ENCODE assay signal across 8 cellular contexts in the genomic region with DNA sequence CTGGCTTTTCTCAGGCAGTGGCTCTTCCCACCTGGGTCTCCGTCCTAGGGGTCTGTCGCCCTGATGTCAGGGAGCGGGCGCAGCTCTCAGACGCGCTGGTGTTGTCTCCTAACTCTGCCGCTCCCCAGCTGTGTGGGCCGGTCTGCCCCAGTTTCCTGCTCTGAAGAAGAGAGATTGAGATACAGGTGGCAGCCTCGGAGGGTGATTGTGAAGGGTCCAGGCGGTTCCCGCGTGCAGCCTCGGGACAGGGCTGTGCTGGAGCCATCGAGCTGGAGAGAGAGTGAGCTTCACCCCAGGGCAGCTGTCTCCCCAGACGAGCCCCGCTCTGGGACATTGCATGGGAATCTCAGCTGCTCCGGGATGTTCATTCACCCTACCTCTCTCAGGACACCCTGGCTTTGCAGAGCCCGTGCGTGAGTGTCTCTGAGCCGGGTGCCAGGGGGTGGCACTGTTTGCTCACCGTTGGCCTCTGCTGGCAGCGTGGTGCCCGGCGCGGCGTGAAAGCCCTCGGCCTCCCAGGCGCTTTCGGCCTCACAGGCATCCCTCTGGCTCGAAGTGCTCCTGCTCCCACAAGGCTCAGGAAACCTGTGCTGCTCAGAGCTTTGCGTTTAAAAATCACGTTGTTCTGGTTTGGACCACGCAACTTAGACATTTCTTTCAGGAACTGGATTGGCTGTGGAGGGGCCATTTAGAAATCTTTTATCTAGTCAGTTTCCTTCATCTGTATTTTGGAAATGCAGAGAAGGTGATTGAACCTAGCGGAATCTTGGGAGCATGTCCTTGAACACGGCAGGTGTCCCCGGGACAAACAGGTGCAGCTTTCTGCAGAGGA. TPM values are rescaled to one million over a fixed set of nuclear protein-coding genes. Genes with fewer than 3 reads are reported as not detected.
DNase-seq lines count a peak whose midpoint lies in the region; TF ChIP-seq lines count a peak whose summit lies in the region.

No MANE protein-coding gene starts in this region.

- no peaks in the 10 kb centered on the region for H4K20me1 ChIP-seq in GM23248 (ENCODE audit: insufficient read depth)

- peaks cover 12% of the 10 kb centered on the region for H3K4me1 Mint-ChIP-seq in brain
- H3K4me1 Mint-ChIP-seq in activated T-helper 1 cell treated with anti-CD3 and anti-CD28 coated beads, Interleukin-12 subunit alpha, Interleukin-12 subunit beta, Interleukin-2, Interleukin-4 antibody, amounts not matched to agents 30 ng/mL and 10 ng/mL and 1 ng/mL, durations not matched to agents 14 hours and 24 hours and 36 hours (ENCODE audit: low read depth): peaks cover 27% of the 10 kb centered on the region

- peaks cover 19% of the 10 kb centered on the region for H3K27me3 Mint-ChIP-seq in brain
- peaks cover 3% of the 10 kb centered on the region for H3K27me3 Mint-ChIP-seq in activated T-helper 1 cell treated with anti-CD3 and anti-CD28 coated beads, Interleukin-12 subunit alpha, Interleukin-12 subunit beta, Interleukin-2, Interleukin-4 antibody, amounts not matched to agents 30 ng/mL and 10 ng/mL and 1 ng/mL, durations not matched to agents 14 hours and 24 hours and 36 hours (ENCODE audit: insufficient read depth)

- H3K9me3 ChIP-seq in BE2C: no peaks in the 10 kb centered on the region
- no peaks in the 10 kb centered on the region for H3K9me3 ChIP-seq in GM23248 (ENCODE audit: low read depth)
- no peaks in the 10 kb centered on the region for H3K9me3 ChIP-seq in testis

- peaks cover 0 to 9% (median 3%) of the 10 kb centered on the region in 5 experiments for H3K9me3 Mint-ChIP-seq in brain
- peaks cover 14% of the 10 kb centered on the region for H3K9me3 Mint-ChIP-seq in activated T-helper 1 cell treated with anti-CD3 and anti-CD28 coated beads, Interleukin-12 subunit alpha, Interleukin-12 subunit beta, Interleukin-2, Interleukin-4 antibody, amounts not matched to agents 30 ng/mL and 10 ng/mL and 1 ng/mL, durations not matched to agents 14 hours and 24 hours and 36 hours

- H3K27ac Mint-ChIP-seq in brain: no peak overlapping the region
- H3K27ac Mint-ChIP-seq in activated T-helper 1 cell treated with anti-CD3 and anti-CD28 coated beads, Interleukin-12 subunit alpha, Interleukin-12 subunit beta, Interleukin-2, Interleukin-4 antibody, amounts not matched to agents 30 ng/mL and 10 ng/mL and 1 ng/mL, durations not matched to agents 14 hours and 24 hours and 36 hours: no peak overlapping the region

- intact Hi-C loops in testis (cut with DNase I; ENCODE audit: low total_unique reads): no loop called here
- intact Hi-C loops in activated T-helper 1 cell treated with anti-CD3 and anti-CD28 coated beads, Interleukin-12 subunit alpha, Interleukin-12 subunit beta, Interleukin-2, Interleukin-4 antibody, amounts not matched to agents 30 ng/mL and 10 ng/mL and 1 ng/mL, durations not matched to agents 14 hours and 24 hours and 36 hours (cut with micrococcal nuclease): loop anchor here (5.0 kb wide), 1 partner anchor 238 kb away; no protein-coding TSS in a partner anchor

- 21% methylated on average over 36 of the region's 36 CpGs for WGBS in GM23248 (ENCODE audit: low coverage in 1 of 2, low lambda C conversion rate in 2 of 2, missing lambda C conversion rate in 2 of 2), 2 experiments
- WGBS in testis, 2 donors: 52 to 54% methylated on average over 29 to 36 of the region's 36 CpGs

- H3K27me3 ChIP-seq in BE2C (peaks cover 82% of the 10 kb centered on the region), GM23248 (replicated peaks; ENCODE audit: insufficient read depth) (peaks cover 7% of the 10 kb centered on the region; the same call in 1 of the 2 replicates), testis (no peaks in the 10 kb centered on the region)

- H3K36me3 ChIP-seq in BE2C: no peaks in the 10 kb centered on the region
- H3K36me3 ChIP-seq in GM23248 (ENCODE audit: low read depth): no peaks in the 10 kb centered on the region
- no peaks in the 10 kb centered on the region for H3K36me3 ChIP-seq in testis (ENCODE audit: low read depth, missing control alignments)

- H3K9ac ChIP-seq in GM23248: no peak overlapping the region

- no peak overlapping the region for H3K4me2 ChIP-seq in GM23248 (ENCODE audit: unreplicated experiment)

- no peaks in the 10 kb centered on the region for H3K79me2 ChIP-seq in GM23248 (ENCODE audit: insufficient read depth)

- TF ChIP-seq POLR2A in testis (IDR thresholded peaks at IDR 0.05): no peak

- H3K27ac ChIP-seq in GM23248 (no peak overlapping the region), testis (no peak overlapping the region)

- no peaks in the 10 kb centered on the region for H3K9me2 ChIP-seq in GM23248 (ENCODE audit: insufficient read depth)

- H3K4me1 ChIP-seq in BE2C (no peaks in the 10 kb centered on the region), GM23248 (ENCODE audit: insufficient read depth) (peaks cover 14% of the 10 kb centered on the region), testis (no peaks in the 10 kb centered on the region)

- H3K4me3 ChIP-seq in BE2C (ENCODE audit: low read depth, low read length) (no peak overlapping the region), GM23248 (no peak overlapping the region), testis (no peak overlapping the region)

- TF ChIP-seq CTCF in BE2C (IDR thresholded peaks at IDR 0.05; ENCODE audit: low read depth, low read length): peak; percentile 47
- peak; percentile 68 to 74 for TF ChIP-seq CTCF in brain (conservative IDR thresholded peaks at IDR 0.05)
- peak in 1 of 3 experiments; percentile 38 for TF ChIP-seq CTCF in testis (IDR thresholded peaks at IDR 0.05)

- no peak overlapping the region for H2AFZ ChIP-seq in GM23248

- no peak overlapping the region for H3K4me3 Mint-ChIP-seq in brain
- H3K4me3 Mint-ChIP-seq in activated T-helper 1 cell treated with anti-CD3 and anti-CD28 coated beads, Interleukin-12 subunit alpha, Interleukin-12 subunit beta, Interleukin-2, Interleukin-4 antibody, amounts not matched to agents 30 ng/mL and 10 ng/mL and 1 ng/mL, durations not matched to agents 14 hours and 24 hours and 36 hours: no peak overlapping the region

- H3F3A ChIP-seq in GM23248 (ENCODE audit: insufficient read depth): peaks cover 12% of the 10 kb centered on the region

- peak; percentile 60 for DNase-seq in BE2C
- DNase-seq in GM23248: peak; percentile 79
- peak; percentile 61 for DNase-seq in RPMI7951 (ENCODE audit: low read depth)
- peak; percentile 69 for DNase-seq in kidney tubule cell (ENCODE audit: low spot score)
- peak; percentile 77 for DNase-seq in testis
- no peak for DNase-seq in activated T-helper 1 cell treated with anti-CD3 and anti-CD28 coated beads, Interleukin-12 subunit alpha, Interleukin-12 subunit beta, Interleukin-2, Interleukin-4 antibody, amounts not matched to agents 30 ng/mL and 10 ng/mL and 1 ng/mL, durations not matched to agents 14 hours and 24 hours and 36 hours (ENCODE audit: low spot score)
- no peak for DNase-seq in OCI-M2 (lab: John Stamatoyannopoulos, UW; ENCODE audit: unreplicated experiment)

- in situ Hi-C loops in GM23248 (cut with MboI): no loop called here

- no peaks in the 10 kb centered on the region for H3K36me3 Mint-ChIP-seq in brain
- H3K36me3 Mint-ChIP-seq in activated T-helper 1 cell treated with anti-CD3 and anti-CD28 coated beads, Interleukin-12 subunit alpha, Interleukin-12 subunit beta, Interleukin-2, Interleukin-4 antibody, amounts not matched to agents 30 ng/mL and 10 ng/mL and 1 ng/mL, durations not matched to agents 14 hours and 24 hours and 36 hours (ENCODE audit: low read depth): peaks cover 12% of the 10 kb centered on the region

RNA-seq across cellular contexts. Expression of a gene that starts 33.8 kb away (rescaled TPM):
- 103 TPM for polyA plus RNA-seq in BE2C (2012; ENCODE audit: insufficient read depth, insufficient read length, low read depth)
- total RNA-seq in GM23248 (2014; rRNA removed; shearing (Covaris generic)): 24.7 and 32.2 TPM in 2 replicates
- polyA plus RNA-seq in GM23248 (2016; fragmentation: Nextera tagmentation; extraction: Ambion mirVana) (49.9 and 52.4 TPM in 2 replicates), brain (ENCODE audit: insufficient read depth, low read depth, low replicate concordance) (25.2 TPM), testis (ENCODE audit: insufficient read depth, low read depth, low replicate concordance) (61.4 TPM)
- total RNA-seq in RPMI7951 (2014; rRNA removed; shearing (Covaris generic)): 33.0 and 34.9 TPM in 2 replicates
- 10 to 100 TPM; 32.9 to 37.8 TPM for total RNA-seq in testis
- 21.2 and 21.9 TPM in 2 replicates for total RNA-seq in activated T-helper 1 cell treated with anti-CD3 and anti-CD28 coated beads, Interleukin-12 subunit alpha, Interleukin-12 subunit beta, Interleukin-2, Interleukin-4 antibody, amounts not matched to agents 30 ng/mL and 10 ng/mL and 1 ng/mL, durations not matched to agents 14 hours and 24 hours and 36 hours

RNA-seq across cellular contexts. Expression of a gene that starts 38.9 kb away (rescaled TPM):
- not detected for polyA plus RNA-seq in BE2C (2012; ENCODE audit: insufficient read depth, insufficient read length, low read depth)
- total RNA-seq in GM23248 (2014; rRNA removed; shearing (Covaris generic)): not detected in 2 replicates
- polyA plus RNA-seq in GM23248 (2016; fragmentation: Nextera tagmentation; extraction: Ambion mirVana) (not detected in 2 replicates), brain (ENCODE audit: insufficient read depth, low read depth, low replicate concordance) (not detected), testis (ENCODE audit: insufficient read depth, low read depth, low replicate concordance) (not detected)
- not detected in 2 replicates for total RNA-seq in RPMI7951 (2014; rRNA removed; shearing (Covaris generic))
- under 1 TPM in 1 of 2 donors, not detected in 1; 0.24 TPM for total RNA-seq in testis
- not detected in 2 replicates for total RNA-seq in activated T-helper 1 cell treated with anti-CD3 and anti-CD28 coated beads, Interleukin-12 subunit alpha, Interleukin-12 subunit beta, Interleukin-2, Interleukin-4 antibody, amounts not matched to agents 30 ng/mL and 10 ng/mL and 1 ng/mL, durations not matched to agents 14 hours and 24 hours and 36 hours

Comparison
In these comparisons a context has a peak if more than half of its experiments do, and no peak if none do; other contexts are left out.
1. DNase-seq: peak in BE2C (single experiment), GM23248 (single experiment), RPMI7951 (single experiment), kidney tubule cell (single experiment) and testis (single experiment); none in activated T-helper 1 cell treated with anti-CD3 and anti-CD28 coated beads, Interleukin-12 subunit alpha, Interleukin-12 subunit beta, Interleukin-2, Interleukin-4 antibody, amounts not matched to agents 30 ng/mL and 10 ng/mL and 1 ng/mL, durations not matched to agents 14 hours and 24 hours and 36 hours (single experiment) and OCI-M2 (single experiment).